ENCODE assay signal across 1 cellular context in genomic region chr9:129170229-129170628, GRCh38.
TF ChIP-seq lines count a peak whose summit lies in the region.

No MANE protein-coding gene starts in this region.

TF ChIP-seq in GM12878, 131 proteins besides CTCF, POLR2A, EP300 and RAD21:
- TF ChIP-seq, protein P1, sequence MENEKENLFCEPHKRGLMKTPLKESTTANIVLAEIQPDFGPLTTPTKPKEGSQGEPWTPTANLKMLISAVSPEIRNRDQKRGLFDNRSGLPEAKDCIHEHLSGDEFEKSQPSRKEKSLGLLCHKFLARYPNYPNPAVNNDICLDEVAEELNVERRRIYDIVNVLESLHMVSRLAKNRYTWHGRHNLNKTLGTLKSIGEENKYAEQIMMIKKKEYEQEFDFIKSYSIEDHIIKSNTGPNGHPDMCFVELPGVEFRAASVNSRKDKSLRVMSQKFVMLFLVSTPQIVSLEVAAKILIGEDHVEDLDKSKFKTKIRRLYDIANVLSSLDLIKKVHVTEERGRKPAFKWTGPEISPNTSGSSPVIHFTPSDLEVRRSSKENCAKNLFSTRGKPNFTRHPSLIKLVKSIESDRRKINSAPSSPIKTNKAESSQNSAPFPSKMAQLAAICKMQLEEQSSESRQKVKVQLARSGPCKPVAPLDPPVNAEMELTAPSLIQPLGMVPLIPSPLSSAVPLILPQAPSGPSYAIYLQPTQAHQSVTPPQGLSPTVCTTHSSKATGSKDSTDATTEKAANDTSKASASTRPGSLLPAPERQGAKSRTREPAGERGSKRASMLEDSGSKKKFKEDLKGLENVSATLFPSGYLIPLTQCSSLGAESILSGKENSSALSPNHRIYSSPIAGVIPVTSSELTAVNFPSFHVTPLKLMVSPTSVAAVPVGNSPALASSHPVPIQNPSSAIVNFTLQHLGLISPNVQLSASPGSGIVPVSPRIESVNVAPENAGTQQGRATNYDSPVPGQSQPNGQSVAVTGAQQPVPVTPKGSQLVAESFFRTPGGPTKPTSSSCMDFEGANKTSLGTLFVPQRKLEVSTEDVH (IDR thresholded peaks at IDR 0.05; ENCODE audit: low read depth, partially characterized antibody): no peak
- TF ChIP-seq, protein P2, sequence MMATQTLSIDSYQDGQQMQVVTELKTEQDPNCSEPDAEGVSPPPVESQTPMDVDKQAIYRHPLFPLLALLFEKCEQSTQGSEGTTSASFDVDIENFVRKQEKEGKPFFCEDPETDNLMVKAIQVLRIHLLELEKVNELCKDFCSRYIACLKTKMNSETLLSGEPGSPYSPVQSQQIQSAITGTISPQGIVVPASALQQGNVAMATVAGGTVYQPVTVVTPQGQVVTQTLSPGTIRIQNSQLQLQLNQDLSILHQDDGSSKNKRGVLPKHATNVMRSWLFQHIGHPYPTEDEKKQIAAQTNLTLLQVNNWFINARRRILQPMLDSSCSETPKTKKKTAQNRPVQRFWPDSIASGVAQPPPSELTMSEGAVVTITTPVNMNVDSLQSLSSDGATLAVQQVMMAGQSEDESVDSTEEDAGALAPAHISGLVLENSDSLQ (IDR thresholded peaks at IDR 0.05): peak; percentile 21; the same call in 1 of the 2 replicates
